ENCODE assay signal across 13 cellular contexts in the genomic region with DNA sequence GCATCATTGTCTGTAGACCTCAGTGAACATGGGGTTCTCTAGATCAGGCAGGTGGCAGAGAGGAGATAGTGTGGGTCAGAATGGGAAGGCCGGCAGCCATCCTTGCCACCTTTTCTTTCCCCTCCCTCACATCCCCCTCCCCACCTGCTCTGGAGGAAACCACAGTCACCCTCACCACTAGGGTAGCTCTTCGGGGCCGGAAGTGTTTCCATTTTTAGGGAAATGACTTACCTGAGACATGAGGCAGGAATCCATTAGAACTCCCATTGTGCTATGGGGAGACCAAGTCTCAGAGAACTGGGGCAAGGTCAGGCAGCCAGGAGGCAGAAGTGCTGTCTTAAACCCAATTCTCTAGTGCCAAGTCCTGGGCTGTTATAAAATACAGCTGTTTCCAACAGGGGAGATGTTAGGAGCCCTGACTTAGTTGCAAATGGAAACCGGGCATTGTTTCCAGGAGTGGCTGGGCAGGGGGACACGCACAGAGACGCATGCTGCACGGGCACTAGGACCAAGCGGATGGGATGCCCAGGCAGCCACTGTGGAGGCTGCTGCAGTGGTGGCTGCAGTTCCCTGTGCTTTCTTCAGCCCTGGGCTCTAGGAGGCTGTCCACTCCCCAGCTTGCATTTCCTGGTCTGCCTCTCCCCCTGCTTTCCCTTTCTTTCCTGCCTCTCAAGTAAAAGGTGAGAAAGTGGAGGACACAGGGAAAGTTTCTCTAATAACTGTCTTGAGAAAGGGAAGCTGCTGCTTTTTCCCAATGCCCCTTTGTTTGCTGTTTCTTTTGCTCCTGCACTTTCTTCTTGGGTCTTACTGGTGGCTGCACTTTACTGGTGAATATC. TPM values are rescaled to one million over a fixed set of nuclear protein-coding genes. Genes with fewer than 3 reads are reported as not detected.
A peak's percentile ranks its signal among the peaks of the same experiment; 100 is the strongest.
DNase-seq lines count a peak whose midpoint lies in the region; ATAC-seq and TF ChIP-seq lines count a peak whose summit lies in the region.
"Had no signal": no experiment of that assay in that cellular context is flagged by ENCODE, and none has a peak within 500 bp of the region (broad histone marks: within the 10 kb centered on the region; RNA-seq: fewer than 3 reads in every experiment).

No MANE protein-coding gene starts in this region.

- intact Hi-C loops in heart left ventricle (cut with DNase I) (loop anchor here in 5 of 10 donors (5.0 to 10.0 kb wide), 2 partner anchors 133 to 206 kb away; no protein-coding TSS in a partner anchor), left ventricle myocardium superior (cut with micrococcal nuclease) (no loop called here), dorsolateral prefrontal cortex (cut with DNase I) (loop anchor here in 1 of 2 donors (10.0 kb wide), 1 partner anchor 103 kb away; no protein-coding TSS in a partner anchor), lower lobe of right lung (cut with DNase I) (no loop called here)

- WGBS in heart left ventricle, 4 donors, result 46 to 80% (median 58%) methylated on average over 7 to 8 of the region's 8 CpGs
- WGBS in upper lobe of left lung, 2 donors, result 56 to 61% methylated on average over 6 to 8 of the region's 8 CpGs

- TF ChIP-seq EP300 in upper lobe of left lung (IDR thresholded peaks at IDR 0.05), result no peak

- no peak for ATAC-seq in heart left ventricle
- ATAC-seq in left ventricle myocardium superior, result no peak
- ATAC-seq in lower lobe of right lung, result peak in 1 of 2 donors; percentile 17
- no peak for ATAC-seq in upper lobe of left lung (ENCODE audit: low FRiP score in 2 of 2)
- ATAC-seq in HG03025 (IDR thresholded peaks at IDR 0.05; ENCODE audit: low FRiP score, unreplicated experiment), result no peak

- H3K4me1 ChIP-seq in heart left ventricle (peaks cover 0 to 50% (median 28%) of the 10 kb centered on the region in 12 donors), lower lobe of right lung (peaks cover 34% of the 10 kb centered on the region), upper lobe of left lung (peaks cover 25 to 42% (median 29%) of the 10 kb centered on the region in 4 donors)

- H3K36me3 ChIP-seq in heart left ventricle (peaks cover 0 to 25% (median 6%) of the 10 kb centered on the region in 9 donors), lower lobe of right lung (peaks cover 32% of the 10 kb centered on the region), upper lobe of left lung (peaks cover 6 to 25% (median 10%) of the 10 kb centered on the region in 4 donors)

- H3K27ac ChIP-seq in heart left ventricle (no peak overlapping the region), dorsolateral prefrontal cortex (no peak overlapping the region), lower lobe of right lung (no peak overlapping the region), upper lobe of left lung (no peak overlapping the region)
- H3K27ac ChIP-seq: neutrophil, VCaP had no signal

- DNase-seq in heart left ventricle (no peak), left ventricle myocardium superior (no peak), dorsolateral prefrontal cortex (no peak), lower lobe of right lung (no peak), upper lobe of left lung (peak in 1 of 2 donors; percentile 55), NCI-H345 treated with DMSO at 0.1 percent for 48 hours (lab: John Stamatoyannopoulos, UW; ENCODE audit: unreplicated experiment) (no peak), amniotic stem cell (lab: John Stamatoyannopoulos, UW) (no peak)
- DNase-seq: NCI-H1105; OCI-M1; stimulated activated CD4-positive, alpha-beta T cell treated with anti-CD3 and anti-CD28 coated beads, Interleukin-4, amount 100 ng/mL, for 24 hours had no signal

- TF ChIP-seq POLR2A in heart left ventricle (IDR thresholded peaks at IDR 0.05) (no peak), upper lobe of left lung (IDR thresholded peaks at IDR 0.05) (no peak)

- peaks cover 0 to 24% (median 0%) of the 10 kb centered on the region in 9 donors for H3K27me3 ChIP-seq in heart left ventricle
- peaks cover 0 to 8% (median 0%) of the 10 kb centered on the region in 45 donors for H3K27me3 ChIP-seq in dorsolateral prefrontal cortex
- peaks cover 18% of the 10 kb centered on the region for H3K27me3 ChIP-seq in lower lobe of right lung (ENCODE audit: low read depth)
- H3K27me3 ChIP-seq in upper lobe of left lung, result peaks cover 0 to 19% (median 8%) of the 10 kb centered on the region in 4 donors

- TF ChIP-seq CTCF in heart left ventricle (IDR thresholded peaks at IDR 0.05) (no peak), dorsolateral prefrontal cortex (IDR thresholded peaks at IDR 0.05 in 54 of 56, conservative IDR thresholded peaks at IDR 0.05 in 2 of 56; ENCODE audit: low read depth in 1 of 56, partially characterized antibody in 56 of 56) (no peak), lower lobe of right lung (IDR thresholded peaks at IDR 0.05) (no peak), upper lobe of left lung (IDR thresholded peaks at IDR 0.05) (no peak)

- no peaks in the 10 kb centered on the region for H3K9me3 ChIP-seq in heart left ventricle
- H3K9me3 ChIP-seq in lower lobe of right lung, result no peaks in the 10 kb centered on the region
- no peaks in the 10 kb centered on the region for H3K9me3 ChIP-seq in upper lobe of left lung
- H3K9me3 ChIP-seq: neutrophil had no signal

- H3K4me3 ChIP-seq in heart left ventricle, result peak overlapping the region in 7 of 12 donors; percentile 51 to 75 (median 63)
- peak overlapping the region in 38 of 59 donors; percentile 44 to 73 (median 62) for H3K4me3 ChIP-seq in dorsolateral prefrontal cortex
- peak overlapping the region; percentile 57 for H3K4me3 ChIP-seq in lower lobe of right lung
- peak overlapping the region in 3 of 4 donors; percentile 45 to 67 (median 54) for H3K4me3 ChIP-seq in upper lobe of left lung

RNA-seq across cellular contexts. Expression of gene HAS3, which starts 2.8 kb away (rescaled TPM):
- total RNA-seq in heart left ventricle (1 to 10 TPM in 2 of 9 donors, under 1 TPM in 7; 0.21 to 2.0 (median 0.48) TPM), left ventricle myocardium superior (0.67 TPM), dorsolateral prefrontal cortex (1 to 10 TPM in 119 of 120 experiments, under 1 TPM in 1; 1.00 to 5.7 (median 2.7) TPM), lower lobe of right lung (12.6 TPM), upper lobe of left lung (10 to 100 TPM in 4 of 6 donors, 1 to 10 TPM in 2; 4.5 to 32.0 (median 15.8) TPM)
- polyA plus RNA-seq in heart left ventricle, result under 1 TPM; 0.27 to 0.72 TPM

RNA-seq across cellular contexts. Expression of gene CHTF8, which starts 24.1 kb away (rescaled TPM):
- 10 to 100 TPM; 31.5 to 79.7 (median 57.2) TPM for total RNA-seq in heart left ventricle
- 10 to 100 TPM; 18.7 to 53.2 TPM for polyA plus RNA-seq in heart left ventricle
- 51.7 TPM for total RNA-seq in left ventricle myocardium superior
- 10 to 100 TPM; 40.8 to 90.1 (median 64.5) TPM for total RNA-seq in dorsolateral prefrontal cortex
- 126 TPM for total RNA-seq in lower lobe of right lung
- total RNA-seq in upper lobe of left lung, result 100 to 1,000 TPM in 1 of 6 donors, 10 to 100 TPM in 5; 33.5 to 103 (median 70.6) TPM

RNA-seq across cellular contexts. Expression of gene UTP4, which starts 24.2 kb away (rescaled TPM):
- total RNA-seq in heart left ventricle (10 to 100 TPM; 12.8 to 38.2 (median 28.3) TPM), left ventricle myocardium superior (32.3 TPM), dorsolateral prefrontal cortex (10 to 100 TPM; 24.8 to 57.1 (median 40.2) TPM), lower lobe of right lung (26.4 TPM), upper lobe of left lung (10 to 100 TPM; 10.9 to 38.8 (median 28.4) TPM)
- 10 to 100 TPM; 11.8 to 31.1 TPM for polyA plus RNA-seq in heart left ventricle
